In genomic region chr15:48596841-48597240, GRCh38 we compare ENCODE assay signal across 20 cellular contexts. TPM values are rescaled to one million over a fixed set of nuclear protein-coding genes. Genes with fewer than 3 reads are reported as not detected.
DNase-seq lines count a peak whose midpoint lies in the region; ATAC-seq and TF ChIP-seq lines count a peak whose summit lies in the region.
"Had no signal": no experiment of that assay in that cellular context is flagged by ENCODE, and none has a peak within 500 bp of the region (broad histone marks: within the 10 kb centered on the region; RNA-seq: fewer than 3 reads in every experiment).

No MANE protein-coding gene starts in this region.

- H3K36me3 ChIP-seq in osteoblast (ENCODE audit: insufficient read depth, low read length), result peaks cover 81% of the 10 kb centered on the region
- H3K36me3 ChIP-seq in endodermal cell (ENCODE audit: control insufficient read depth, insufficient read depth, low read length), result no peaks in the 10 kb centered on the region
- H3K36me3 ChIP-seq: gastrocnemius medialis had no signal

- no peaks in the 10 kb centered on the region for H3K27me3 Mint-ChIP-seq in endodermal cell (ENCODE audit: insufficient read depth)

- TF ChIP-seq CTCF in osteoblast (IDR thresholded peaks at IDR 0.05; ENCODE audit: extremely low read depth, low read depth, low read length) (no peak), endodermal cell (conservative IDR thresholded peaks at IDR 0.05) (no peak)

- H3K9me3 ChIP-seq in osteoblast (ENCODE audit: low read depth, low read length), result no peaks in the 10 kb centered on the region
- no peaks in the 10 kb centered on the region for H3K9me3 ChIP-seq in endodermal cell (ENCODE audit: control insufficient read depth, low read length)
- H3K9me3 ChIP-seq: gastrocnemius medialis had no signal

- H4K20me1 ChIP-seq in osteoblast (ENCODE audit: insufficient read depth, low read length), result no peaks in the 10 kb centered on the region

- H3K27me3 ChIP-seq in osteoblast (ENCODE audit: insufficient read depth, low read length) (no peaks in the 10 kb centered on the region), endodermal cell (ENCODE audit: control insufficient read depth, insufficient read depth, low read length, poor library complexity, severe bottlenecking) (no peaks in the 10 kb centered on the region)
- H3K27me3 ChIP-seq: gastrocnemius medialis had no signal

- DNase-seq in osteoblast (ENCODE audit: insufficient read length, low spot score, missing footprints) (no peak), KBM-7 (no peak), endodermal cell (no peak), NCI-H128 (lab: John Stamatoyannopoulos, UW; ENCODE audit: unreplicated experiment) (no peak)
- no peak for DNase-seq in stimulated activated CD4-positive, alpha-beta T cell treated with anti-CD3 and anti-CD28 coated beads, Interleukin-2, amount 100 ng/mL, for 48 hours
- DNase-seq: activated CD4-positive, alpha-beta T cell treated with anti-CD3 and anti-CD28 coated beads for 48 hours; gastrocnemius medialis; mesendoderm; naive thymus-derived CD8-positive, alpha-beta T cell; NCI-H1930; NCI-H226; NCI-H82; Right ventricle myocardium superior had no signal

- H3K4me2 ChIP-seq in osteoblast (ENCODE audit: insufficient read depth, low read length), result no peak overlapping the region
- H3K4me2 ChIP-seq: KMS-11 had no signal

- H3K9ac ChIP-seq in endodermal cell (ENCODE audit: extremely low read depth, low read length, poor library complexity, severe bottlenecking), result no peak overlapping the region
- H3K9ac ChIP-seq: KMS-11, parathyroid adenoma had no signal

- peak overlapping the region; percentile 24 for H3K27ac ChIP-seq in osteoblast (ENCODE audit: low read depth, low read length)
- H3K27ac ChIP-seq in endodermal cell (ENCODE audit: low read depth, low read length), result no peak overlapping the region
- H3K27ac ChIP-seq: gastrocnemius medialis, KMS-11, parathyroid adenoma had no signal

- 90 to 92% methylated on average over 4 of the region's 4 CpGs for WGBS in endodermal cell (ENCODE audit: insufficient coverage in 1 of 2, insufficient read length in 1 of 2), 2 experiments

- in situ Hi-C loops in KBM-7 (cut with MboI; ENCODE audit: low pct_unique_long_range_greater_than_20kb, low sequenced_read_pairs), result no loop called here

- H2AFZ ChIP-seq in osteoblast (ENCODE audit: low read length), result no peak overlapping the region
- H2AFZ ChIP-seq: parathyroid adenoma had no signal

- H3K4me3 Mint-ChIP-seq in endodermal cell, result no peak overlapping the region
- H3K4me3 Mint-ChIP-seq: CD14-positive monocyte; naive thymus-derived CD8-positive, alpha-beta T cell had no signal

- peaks cover 77% of the 10 kb centered on the region for H3K79me2 ChIP-seq in osteoblast (ENCODE audit: insufficient read depth, low read length)
- H3K79me2 ChIP-seq: parathyroid adenoma had no signal

- peaks cover 13% of the 10 kb centered on the region for H3K4me1 Mint-ChIP-seq in endodermal cell

- no peak overlapping the region for H3K27ac Mint-ChIP-seq in endodermal cell
- H3K27ac Mint-ChIP-seq: activated naive CD4-positive, alpha-beta T cell treated with anti-CD3 and anti-CD28 coated beads, Interleukin-2, amount 50 U/mL, for 72 hours; CD14-positive monocyte; naive thymus-derived CD8-positive, alpha-beta T cell had no signal

- no peaks in the 10 kb centered on the region for H3K36me3 Mint-ChIP-seq in endodermal cell (ENCODE audit: low read depth)
- H3K36me3 Mint-ChIP-seq: activated naive CD4-positive, alpha-beta T cell treated with anti-CD3 and anti-CD28 coated beads, Interleukin-2, amount 50 U/mL, for 72 hours; CD14-positive monocyte; naive thymus-derived CD8-positive, alpha-beta T cell had no signal

- H3K4me1 ChIP-seq in osteoblast (ENCODE audit: insufficient read depth, low read length), result peaks cover 18% of the 10 kb centered on the region
- peaks cover under 1% of the 10 kb centered on the region for H3K4me1 ChIP-seq in endodermal cell (ENCODE audit: control insufficient read depth, insufficient read depth, low read length)
- H3K4me1 ChIP-seq: gastrocnemius medialis, parathyroid adenoma had no signal

- H3K9me3 Mint-ChIP-seq in endodermal cell, result no peaks in the 10 kb centered on the region
- H3K9me3 Mint-ChIP-seq: activated naive CD4-positive, alpha-beta T cell treated with anti-CD3 and anti-CD28 coated beads, Interleukin-2, amount 50 U/mL, for 72 hours; CD14-positive monocyte; naive thymus-derived CD8-positive, alpha-beta T cell had no signal

- H3K4me3 ChIP-seq in osteoblast (ENCODE audit: insufficient read depth, low read length), result no peak overlapping the region
- no peak overlapping the region for H3K4me3 ChIP-seq in endodermal cell (ENCODE audit: low read length)
- H3K4me3 ChIP-seq: gastrocnemius medialis had no signal

- ATAC-seq in GM18517 (IDR thresholded peaks at IDR 0.05; ENCODE audit: unreplicated experiment) (peak; percentile 29), GM21723 (IDR thresholded peaks at IDR 0.05; ENCODE audit: unreplicated experiment) (peak; percentile 40), HG03439 (IDR thresholded peaks at IDR 0.05; ENCODE audit: unreplicated experiment) (peak; percentile 37)
- ATAC-seq: activated naive CD4-positive, alpha-beta T cell treated with anti-CD3 and anti-CD28 coated beads, Interleukin-2, amount 50 U/mL, for 72 hours; gastrocnemius medialis; naive thymus-derived CD8-positive, alpha-beta T cell had no signal

RNA-seq across cellular contexts. Expression of gene FBN1, which starts 48.7 kb away (rescaled TPM):
- total RNA-seq in osteoblast, result 1,453 and 1,556 TPM in 2 replicates
- 1 to 10 TPM; 5.5 to 5.9 TPM for total RNA-seq in endodermal cell
- 13.3 TPM for polyA plus RNA-seq in endodermal cell (2013, experiment 1 of 2)
- polyA plus RNA-seq in endodermal cell (2013, experiment 2 of 2), result 13.1 TPM
- polyA plus RNA-seq: CD14-positive monocyte had no signal

Comparison
In these comparisons a context has a peak if more than half of its experiments do, and no peak if none do; other contexts are left out.
1. RNA of gene FBN1, which starts 48.7 kb away (total RNA-seq): 1,453 to 1,556 TPM in osteoblast; 5.5 to 5.9 TPM in endodermal cell; every median in the first group is over 100 times any median in the second.
2. Peak in every context shown above with its lines, with median percentiles within 50 percentile points of each other: ATAC-seq.